In the genomic region with DNA sequence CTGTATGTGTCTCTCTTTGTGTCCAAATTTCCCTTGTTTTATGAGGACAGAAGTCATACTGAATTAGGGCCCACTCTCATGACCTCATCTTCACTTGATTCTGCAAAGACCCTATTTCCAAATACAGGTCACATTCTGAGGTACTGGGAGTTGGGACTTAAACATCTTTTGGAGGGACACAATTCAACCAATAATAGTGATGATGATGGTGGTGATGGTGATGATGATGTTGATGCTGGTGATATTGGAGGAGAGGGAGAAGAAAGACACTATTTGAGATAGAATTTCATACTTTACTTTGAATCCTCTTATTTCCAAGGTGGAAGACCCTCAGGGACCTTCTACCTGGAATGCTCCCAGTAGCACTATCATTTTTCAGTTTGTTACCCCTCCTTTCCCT, we compare ENCODE assay signal across 11 cellular contexts. TPM values are rescaled to one million over a fixed set of nuclear protein-coding genes. Genes with fewer than 3 reads are reported as not detected.
"Had no signal": no experiment of that assay in that cellular context is flagged by ENCODE, and none has a peak within 500 bp of the region (broad histone marks: within the 10 kb centered on the region; RNA-seq: fewer than 3 reads in every experiment).

No MANE protein-coding gene starts in this region.

- H3K27ac ChIP-seq: GM23248 had no signal

- ATAC-seq: GM23338, HCT116 had no signal

- H3K9me3 ChIP-seq: HAP-1 had no signal

- H3K4me3 ChIP-seq: GM23248, GM23338, HAP-1 had no signal

- FAIRE-seq: H1, H54 had no signal

- H3K4me1 ChIP-seq: HAP-1 had no signal

- H3K36me3 ChIP-seq: HAP-1 had no signal

- H2AFZ ChIP-seq: GM23248 had no signal

- DNase-seq: GM23248, GOT3, H7, H9, HCEC 1CT, HFFc6 had no signal

- H3K9ac ChIP-seq: GM23248 had no signal

- H3K4me2 ChIP-seq: GM23338 had no signal

RNA-seq across cellular contexts. Expression of a gene that starts 21.2 kb away (rescaled TPM):
- total RNA-seq: GM23248, HFFc6 had no signal
- polyA plus RNA-seq: GM23248 had no signal
